In the genomic region with DNA sequence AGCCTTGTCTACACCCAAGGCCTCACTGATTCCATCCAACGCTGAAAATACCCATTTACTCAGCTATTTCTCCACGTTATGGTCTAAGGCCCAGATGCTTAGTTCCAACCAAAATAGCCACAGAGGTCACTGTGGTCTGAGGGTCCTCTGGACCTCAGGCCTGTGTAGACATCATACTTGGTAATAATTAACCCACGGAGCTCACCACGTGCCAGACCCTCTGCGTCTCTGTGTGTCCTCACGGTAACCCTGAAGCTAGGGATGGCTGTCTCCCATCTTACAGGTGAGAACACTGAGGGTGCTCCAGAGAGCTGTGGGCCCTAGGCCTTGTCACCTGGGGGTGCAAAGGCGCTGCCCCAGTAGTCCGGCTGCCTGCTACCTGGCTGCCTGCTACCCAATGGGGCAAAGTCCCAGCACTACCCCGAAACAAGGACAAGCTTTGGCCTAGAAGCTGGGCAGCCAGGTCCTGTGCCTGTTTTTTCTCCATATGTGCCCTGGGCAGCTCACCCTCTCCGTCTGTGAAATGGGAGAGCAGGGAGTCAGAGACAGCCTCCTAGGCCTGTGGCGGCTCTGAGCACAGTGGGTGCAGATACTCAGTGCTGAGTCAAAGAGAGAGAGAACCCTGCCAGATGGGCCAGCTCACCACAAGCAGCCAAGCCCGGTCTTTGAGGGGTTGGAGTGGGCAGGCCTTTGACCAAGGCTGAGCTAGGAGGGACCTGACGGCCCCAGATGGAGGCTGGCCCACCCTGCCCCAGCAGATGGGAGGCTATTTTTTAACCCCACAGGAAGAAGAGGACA, we compare ENCODE assay signal across 10 cellular contexts. TPM values are rescaled to one million over a fixed set of nuclear protein-coding genes. Genes with fewer than 3 reads are reported as not detected.
DNase-seq lines count a peak whose midpoint lies in the region; ATAC-seq lines count a peak whose summit lies in the region.
"Had no signal": no experiment of that assay in that cellular context is flagged by ENCODE, and none has a peak within 500 bp of the region (broad histone marks: within the 10 kb centered on the region; RNA-seq: fewer than 3 reads in every experiment).

No MANE protein-coding gene starts in this region.

- H3K27me3 ChIP-seq in CD8-positive, alpha-beta memory T cell (ENCODE audit: insufficient read depth, low read length, poor library complexity, severe bottlenecking) = no peaks in the 10 kb centered on the region

- peak overlapping the region in 1 of 7 donors; percentile 31 for H3K4me3 Mint-ChIP-seq in CD8-positive, alpha-beta memory T cell
- no peak overlapping the region for H3K4me3 Mint-ChIP-seq in activated naive CD8-positive, alpha-beta T cell
- H3K4me3 Mint-ChIP-seq: brain had no signal

- no peak for DNase-seq in CD8-positive, alpha-beta memory T cell
- DNase-seq in NCI-H510A treated with DMSO at 0.1 percent for 48 hours (lab: John Stamatoyannopoulos, UW) = no peak
- no peak for DNase-seq in NCI-H1694 treated with DMSO at 0.1 percent for 48 hours (lab: John Stamatoyannopoulos, UW)
- DNase-seq in D341Med (ENCODE audit: low spot score) = no peak
- no peak for DNase-seq in HT-29 (ENCODE audit: low spot score)

- peak; percentile 90 for ATAC-seq in GM19035 (IDR thresholded peaks at IDR 0.05; ENCODE audit: unreplicated experiment)
- peak; percentile 65 for ATAC-seq in HG02973 (IDR thresholded peaks at IDR 0.05; ENCODE audit: unreplicated experiment)

- H3K27me3 Mint-ChIP-seq in CD8-positive, alpha-beta memory T cell = peaks cover 0 to under 1% of the 10 kb centered on the region in 2 donors
- H3K27me3 Mint-ChIP-seq in activated naive CD8-positive, alpha-beta T cell = no peaks in the 10 kb centered on the region

- H3K9me3 Mint-ChIP-seq in CD8-positive, alpha-beta memory T cell = no peaks in the 10 kb centered on the region
- no peaks in the 10 kb centered on the region for H3K9me3 Mint-ChIP-seq in activated naive CD8-positive, alpha-beta T cell (ENCODE audit: low read depth)

- no peaks in the 10 kb centered on the region for H3K9me3 ChIP-seq in CD8-positive, alpha-beta memory T cell (ENCODE audit: low read length)

- no peaks in the 10 kb centered on the region for H3K36me3 ChIP-seq in CD8-positive, alpha-beta memory T cell (ENCODE audit: insufficient read depth, low read length)

- CTCF ChIA-PET in CD8-positive, alpha-beta memory T cell (lab: Charles Lee) = interaction anchor here (0.7 to 2.5 kb wide), 12 partner anchors 10 to 153 kb away, joined by 3 to 15 read pairs (median 4); no protein-coding TSS in a partner anchor

- peak overlapping the region in 6 of 8 donors; percentile 23 to 78 (median 68) for H3K27ac Mint-ChIP-seq in CD8-positive, alpha-beta memory T cell
- H3K27ac Mint-ChIP-seq in activated naive CD8-positive, alpha-beta T cell = peak overlapping the region; percentile 50
- H3K27ac Mint-ChIP-seq: brain had no signal

- peaks cover 34 to 81% (median 48%) of the 10 kb centered on the region in 3 donors for H3K4me1 Mint-ChIP-seq in CD8-positive, alpha-beta memory T cell
- peaks cover 59% of the 10 kb centered on the region for H3K4me1 Mint-ChIP-seq in activated naive CD8-positive, alpha-beta T cell (ENCODE audit: low read depth)
- H3K4me1 Mint-ChIP-seq: brain had no signal

- peaks cover 0 to 18% (median 0%) of the 10 kb centered on the region in 3 donors for H3K36me3 Mint-ChIP-seq in CD8-positive, alpha-beta memory T cell
- peaks cover 2% of the 10 kb centered on the region for H3K36me3 Mint-ChIP-seq in activated naive CD8-positive, alpha-beta T cell
- H3K36me3 Mint-ChIP-seq: brain had no signal

- H3K27ac ChIP-seq in CD8-positive, alpha-beta memory T cell (ENCODE audit: low read depth, low read length) = no peak overlapping the region

- no peak overlapping the region for H3K4me3 ChIP-seq in CD8-positive, alpha-beta memory T cell (ENCODE audit: low read length)

- POLR2A ChIA-PET in CD8-positive, alpha-beta memory T cell (lab: Charles Lee) = interaction anchor here (0.7 kb wide), 1 partner anchor 18 kb away, joined by 5 read pairs; no protein-coding TSS in a partner anchor

- peaks cover 9% of the 10 kb centered on the region for H3K4me1 ChIP-seq in CD8-positive, alpha-beta memory T cell (ENCODE audit: insufficient read depth, low read length)

RNA-seq across cellular contexts. Expression of a gene that starts 17.0 kb away (rescaled TPM):
- 100 to 1,000 TPM; 218 to 241 TPM for total RNA-seq in CD8-positive, alpha-beta memory T cell
- 107 TPM for polyA plus RNA-seq in CD8-positive, alpha-beta memory T cell
- total RNA-seq in HT-29 (2014; rRNA removed; shearing (Covaris generic)) = 0.18 TPM in 1 of 2 replicates, not detected in the other
- total RNA-seq: lung microvascular endothelial cell had no signal

Comparison
In these comparisons a context has a peak if more than half of its experiments do, and no peak if none do; other contexts are left out.
1. RNA of a gene that starts 17.0 kb away (total RNA-seq): 218 to 241 TPM in CD8-positive, alpha-beta memory T cell; 0.18 TPM in HT-29; every median in the first group is over 100 times any median in the second.